17 cellular contexts compared by ENCODE assay signal in the genomic region with DNA sequence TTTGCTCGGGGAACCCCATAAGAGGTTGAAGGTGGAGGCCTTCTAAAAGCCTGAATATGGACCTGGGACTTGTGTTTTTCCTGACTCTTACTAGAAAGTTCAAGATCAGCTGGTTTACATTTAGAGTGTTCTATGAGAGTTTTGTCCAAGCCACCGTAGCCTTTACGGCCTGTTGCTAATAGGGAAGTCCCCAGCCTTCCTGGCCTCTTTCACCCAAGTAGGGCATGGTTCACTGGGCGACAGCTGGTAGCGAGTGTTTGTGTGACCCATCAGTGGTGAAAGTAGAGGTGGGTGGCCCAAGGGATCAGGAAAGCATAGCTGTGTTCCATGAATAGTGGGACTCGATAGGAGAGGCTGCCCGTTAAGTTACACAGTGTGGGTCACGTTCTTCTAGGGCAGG.
DNase-seq lines count a peak whose midpoint lies in the region; ATAC-seq and TF ChIP-seq lines count a peak whose summit lies in the region.
"Had no signal": no experiment of that assay in that cellular context is flagged by ENCODE, and none has a peak within 500 bp of the region (broad histone marks: within the 10 kb centered on the region; RNA-seq: fewer than 3 reads in every experiment).

No MANE protein-coding gene starts in this region.

- ATAC-seq in T-helper 17 cell: no peak
- ATAC-seq: Panc1 had no signal

- H3K9me3 ChIP-seq in T-helper 17 cell (ENCODE audit: control insufficient read depth, low read length, poor library complexity, severe bottlenecking): no peaks in the 10 kb centered on the region
- H3K9me3 ChIP-seq: BLaER1 treated with 17β-estradiol and CSF1 and Interleukin-3, amounts not matched to agents 10 nM and 100 nM had no signal

- H3K4me1 Mint-ChIP-seq in T-helper 17 cell: peaks cover 2% of the 10 kb centered on the region
- H3K4me1 Mint-ChIP-seq in progenitor cell of endocrine pancreas (ENCODE audit: low read depth): no peaks in the 10 kb centered on the region
- no peaks in the 10 kb centered on the region for H3K4me1 Mint-ChIP-seq in type B pancreatic cell (ENCODE audit: unreplicated experiment)

- H3K27me3 Mint-ChIP-seq in T-helper 17 cell (no peaks in the 10 kb centered on the region), progenitor cell of endocrine pancreas (no peaks in the 10 kb centered on the region), type B pancreatic cell (no peaks in the 10 kb centered on the region)
- H3K27me3 Mint-ChIP-seq: CD4-positive, alpha-beta T cell had no signal

- DNase-seq in T-helper 17 cell: no peak
- DNase-seq in kidney tubule cell (ENCODE audit: low spot score): peak; percentile 13
- no peak for DNase-seq in progenitor cell of endocrine pancreas (ENCODE audit: low spot score, unreplicated experiment)
- peak; percentile 40 for DNase-seq in type B pancreatic cell (ENCODE audit: extremely low spot score, unreplicated experiment)
- DNase-seq in medulla oblongata (ENCODE audit: extremely low spot score): no peak
- DNase-seq in GDM1 (lab: John Stamatoyannopoulos, UW): no peak
- no peak for DNase-seq in NOMO-1 treated with dmso at 0.1 percent for 144 hours (lab: John Stamatoyannopoulos, UW; ENCODE audit: unreplicated experiment)
- DNase-seq: CD4-positive, alpha-beta T cell; HCEC 1CT; NCI-H1048; NCI-H1417; NCI-H1694; NCI-H2029 treated with DMSO at 0.1 percent for 48 hours; NCI-H69; SHP77 had no signal

- TF ChIP-seq CTCF in progenitor cell of endocrine pancreas (IDR thresholded peaks at IDR 0.05; ENCODE audit: unreplicated experiment) (no peak), type B pancreatic cell (conservative IDR thresholded peaks at IDR 0.05) (no peak)

- H3K4me3 Mint-ChIP-seq in T-helper 17 cell (no peak overlapping the region), progenitor cell of endocrine pancreas (ENCODE audit: low read depth) (no peak overlapping the region), type B pancreatic cell (no peak overlapping the region)
- H3K4me3 Mint-ChIP-seq: CD4-positive, alpha-beta T cell had no signal

- H3K9me3 Mint-ChIP-seq in progenitor cell of endocrine pancreas (ENCODE audit: low read depth) (no peaks in the 10 kb centered on the region), type B pancreatic cell (no peaks in the 10 kb centered on the region)
- H3K9me3 Mint-ChIP-seq: CD4-positive, alpha-beta T cell had no signal

- H3K27ac Mint-ChIP-seq in T-helper 17 cell (peak overlapping the region; percentile 51), progenitor cell of endocrine pancreas (peak overlapping the region; percentile 27), type B pancreatic cell (no peak overlapping the region)
- H3K27ac Mint-ChIP-seq: CD4-positive, alpha-beta T cell had no signal

- H3K36me3 Mint-ChIP-seq in T-helper 17 cell (ENCODE audit: low read depth) (peaks cover 13% of the 10 kb centered on the region), progenitor cell of endocrine pancreas (ENCODE audit: insufficient read depth) (peaks cover 27% of the 10 kb centered on the region), type B pancreatic cell (peaks cover 36% of the 10 kb centered on the region)

Comparison
In these comparisons a context has a peak if more than half of its experiments do, and no peak if none do; other contexts are left out.
1. DNase-seq: peak in kidney tubule cell (single experiment) and type B pancreatic cell (single experiment); none in T-helper 17 cell (0 of 3), progenitor cell of endocrine pancreas (single experiment), medulla oblongata (single experiment), GDM1 (single experiment) and NOMO-1 treated with dmso at 0.1 percent for 144 hours (single experiment).